ENCODE assay signal across 11 cellular contexts in the genomic region with DNA sequence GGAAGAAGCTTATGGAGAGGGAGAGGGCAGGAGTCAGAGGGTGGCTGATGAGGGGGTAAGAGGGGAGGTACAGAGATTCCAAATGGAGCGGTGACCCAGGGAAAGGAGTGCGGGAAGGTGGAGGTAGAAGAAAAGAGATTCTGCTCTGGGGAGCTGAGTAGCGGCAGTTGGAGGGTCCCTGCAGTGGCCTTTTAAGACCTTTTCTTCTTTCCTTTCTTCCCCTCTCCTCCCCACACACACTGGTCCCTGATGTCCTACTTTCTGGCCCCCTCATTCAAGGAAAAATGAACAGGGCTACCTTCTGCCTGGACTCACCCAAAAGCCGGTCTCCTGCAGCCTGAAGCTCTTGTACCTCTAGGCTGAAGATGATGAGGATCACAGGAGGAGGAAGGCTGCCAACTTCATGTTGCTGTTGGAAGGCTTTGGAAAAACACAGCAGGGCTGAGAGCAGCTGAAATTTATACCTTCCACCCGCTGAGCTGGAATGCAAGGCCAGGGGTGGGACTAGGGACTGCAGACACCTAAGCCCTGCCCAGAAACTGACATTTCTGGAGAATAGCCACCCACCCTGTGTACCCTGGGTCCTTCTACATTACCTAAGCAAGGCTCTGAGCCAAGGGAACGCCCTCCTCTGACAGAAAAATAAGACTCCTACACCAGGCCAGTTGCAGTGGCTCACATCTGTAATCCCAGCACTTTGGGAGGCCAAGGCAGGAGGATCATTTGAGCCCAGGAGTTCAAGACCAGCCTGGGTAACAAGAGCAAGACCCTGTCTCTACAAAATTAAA. TPM values are rescaled to one million over a fixed set of nuclear protein-coding genes. Genes with fewer than 3 reads are reported as not detected.
DNase-seq lines count a peak whose midpoint lies in the region; ATAC-seq, FAIRE-seq and TF ChIP-seq lines count a peak whose summit lies in the region.
"Had no signal": no experiment of that assay in that cellular context is flagged by ENCODE, and none has a peak within 500 bp of the region (broad histone marks: within the 10 kb centered on the region; RNA-seq: fewer than 3 reads in every experiment).

No MANE protein-coding gene starts in this region.

- FAIRE-seq in K562 (lab: Jason Lieb, UNC), result peak; percentile 32
- FAIRE-seq: TTC549 had no signal

- TF ChIP-seq RAD21 in K562 (CRISPR knock-in tag; conservative IDR thresholded peaks at IDR 0.05 in 1 of 2, IDR thresholded peaks at IDR 0.05 in 1 of 2), result no peak

- intact Hi-C loops in K562 (cut with micrococcal nuclease), result no loop called here
- intact Hi-C loops in lower lobe of right lung (cut with DNase I), result no loop called here

- no peak overlapping the region for H3K9ac ChIP-seq in HUES6 (ENCODE audit: low read length)
- H3K9ac ChIP-seq in K562 (ENCODE audit: insufficient read depth in 1 of 2, low read depth in 2 of 2, low read length in 2 of 2), result no peak overlapping the region; a peak in 1 of 4 replicates

- no peak for TF ChIP-seq CTCF in K562 (IDR thresholded peaks at IDR 0.05 in 2 of 3, conservative IDR thresholded peaks at IDR 0.05 in 1 of 3; ENCODE audit: insufficient read depth in 2 of 3, low read depth in 1 of 3, low read length in 3 of 3)
- TF ChIP-seq CTCF in lower lobe of right lung (IDR thresholded peaks at IDR 0.05), result no peak
- no peak for TF ChIP-seq CTCF in tibial nerve (IDR thresholded peaks at IDR 0.05)

- no peaks in the 10 kb centered on the region for H4K20me1 ChIP-seq in K562 (replicated peaks; ENCODE audit: control insufficient read depth, insufficient read depth, low read length)

- WGBS in K562 (ENCODE audit: insufficient coverage, low coverage, missing lambda C conversion rate), result 42% methylated on average over 6 of the region's 6 CpGs
- 58 to 63% methylated on average over 6 of the region's 6 CpGs for WGBS in tibial nerve, 2 donors

- CTCF ChIA-PET in K562 (lab: Yijun Ruan, JAX; ENCODE audit: low intra/inter-chr PET ratio), result no interaction called here

- peak in 2 of 4 experiments; percentile 36 to 41 for DNase-seq in K562 (ENCODE audit: extremely low read depth in 1 of 4, low spot score in 3 of 4)
- no peak for DNase-seq in lower lobe of right lung
- no peak for DNase-seq in activated gamma-delta T cell (lab: John Stamatoyannopoulos, UW)
- no peak for DNase-seq in tibial nerve (ENCODE audit: low spot score in 2 of 2)
- DNase-seq in inferior parietal cortex (ENCODE audit: extremely low spot score), result no peak
- DNase-seq: NCI-H524 treated with DMSO at 0.1 percent for 48 hours had no signal

- H3K9me1 ChIP-seq in K562 (ENCODE audit: control insufficient read depth, insufficient read depth, low read length), result no peaks in the 10 kb centered on the region

- H3K27ac ChIP-seq in ACC112 (ENCODE audit: low read depth, low read length), result peak overlapping the region; percentile 64
- no peak overlapping the region for H3K27ac ChIP-seq in HUES6 (ENCODE audit: low read depth, low read length)
- no peak overlapping the region for H3K27ac ChIP-seq in K562 (ENCODE audit: extremely low read depth, low read depth, low read length)
- peak overlapping the region; percentile 42 for H3K27ac ChIP-seq in lower lobe of right lung
- H3K27ac ChIP-seq in tibial nerve, result peak overlapping the region in 1 of 4 donors; percentile 9
- H3K27ac ChIP-seq: thoracic aorta had no signal

- H3K4me1 ChIP-seq in ACC112 (ENCODE audit: control insufficient read depth, insufficient read depth, low read length, unreplicated experiment) (peaks cover 45% of the 10 kb centered on the region), HUES6 (ENCODE audit: control insufficient read depth, insufficient read depth, low read length) (peaks cover 18% of the 10 kb centered on the region), K562 (replicated peaks in 1 of 2; ENCODE audit: control insufficient read depth in 2 of 2, insufficient read depth in 2 of 2, low read length in 2 of 2) (peaks cover 8 to 10% of the 10 kb centered on the region in 2 experiments; a peak in 4 of 5 replicates), lower lobe of right lung (peaks cover 34% of the 10 kb centered on the region), tibial nerve (peaks cover 0 to 12% (median 3%) of the 10 kb centered on the region in 4 donors)

- no peaks in the 10 kb centered on the region for H3K27me3 ChIP-seq in ACC112 (ENCODE audit: insufficient read depth, low read length)
- H3K27me3 ChIP-seq in HUES6 (ENCODE audit: control insufficient read depth, insufficient read depth, low read length), result no peaks in the 10 kb centered on the region
- H3K27me3 ChIP-seq in K562 (ENCODE audit: control insufficient read depth in 2 of 2, insufficient read depth in 2 of 2, low read length in 2 of 2), result no peaks in the 10 kb centered on the region
- H3K27me3 ChIP-seq in lower lobe of right lung (ENCODE audit: low read depth), result no peaks in the 10 kb centered on the region
- H3K27me3 ChIP-seq in tibial nerve, result no peaks in the 10 kb centered on the region

- POLR2A ChIA-PET in K562 (lab: Yijun Ruan, JAX), result interaction anchor here (1.9 to 2.4 kb wide), 2 partner anchors 9 kb away, joined by 8 to 12 read pairs; partner anchors contain the start of gene HEATR6

- in situ Hi-C loops in K562 (cut with MboI), result no loop called here

- no peak for TF ChIP-seq POLR2A in K562 (conservative IDR thresholded peaks at IDR 0.05)
- TF ChIP-seq POLR2A in tibial nerve (IDR thresholded peaks at IDR 0.05), result no peak

- H3K4me2 ChIP-seq in K562 (ENCODE audit: insufficient read depth, low read length), result no peak overlapping the region

- H3K79me2 ChIP-seq in ACC112 (ENCODE audit: control insufficient read depth, insufficient read depth, low read length, unreplicated experiment) (peaks cover 7% of the 10 kb centered on the region), K562 (ENCODE audit: control insufficient read depth, insufficient read depth, low read length) (no peaks in the 10 kb centered on the region)

- no peak overlapping the region for H2AFZ ChIP-seq in ACC112 (ENCODE audit: low read length, unreplicated experiment)
- H2AFZ ChIP-seq in K562 (ENCODE audit: low read depth, low read length), result no peak overlapping the region

- H3K9me3 ChIP-seq in HUES6 (ENCODE audit: control insufficient read depth, insufficient read depth, low read depth, low read length), result peaks cover 13% of the 10 kb centered on the region
- H3K9me3 ChIP-seq in K562 (replicated peaks; ENCODE audit: control insufficient read depth, insufficient read depth, low read depth, low read length), result peaks cover 4% of the 10 kb centered on the region
- no peaks in the 10 kb centered on the region for H3K9me3 ChIP-seq in lower lobe of right lung
- H3K9me3 ChIP-seq in tibial nerve, result peaks cover 0 to 4% (median 0%) of the 10 kb centered on the region in 4 donors
- H3K9me3 ChIP-seq: thoracic aorta had no signal

- no TSS peak for BruUV-seq in K562 (replicated peaks; lab: Mats Ljungman, UMichigan)

- ATAC-seq in K562 (peak; percentile 84), lower lobe of right lung (peak; percentile 54), HG02678 (IDR thresholded peaks at IDR 0.05; ENCODE audit: unreplicated experiment) (no peak)

- H3K36me3 ChIP-seq in ACC112 (ENCODE audit: insufficient read depth, low read length), result no peaks in the 10 kb centered on the region
- no peaks in the 10 kb centered on the region for H3K36me3 ChIP-seq in HUES6 (ENCODE audit: control insufficient read depth, insufficient read depth, low read length)
- H3K36me3 ChIP-seq in K562 (ENCODE audit: control insufficient read depth, insufficient read depth, low read length), result no peaks in the 10 kb centered on the region
- H3K36me3 ChIP-seq in lower lobe of right lung, result no peaks in the 10 kb centered on the region
- H3K36me3 ChIP-seq in tibial nerve, result no peaks in the 10 kb centered on the region
- H3K36me3 ChIP-seq: thoracic aorta had no signal

- TF ChIP-seq EP300 in K562 (IDR thresholded peaks at IDR 0.05; ENCODE audit: low read length) (no peak), tibial nerve (IDR thresholded peaks at IDR 0.05) (no peak)

- H3K4me3 ChIP-seq in ACC112 (ENCODE audit: low read depth, low read length), result peak overlapping the region; percentile 50
- H3K4me3 ChIP-seq in HUES6 (ENCODE audit: low read depth, low read length), result peak overlapping the region; percentile 13; the same call in 1 of the 2 replicates
- no peak overlapping the region for H3K4me3 ChIP-seq in K562
- H3K4me3 ChIP-seq in lower lobe of right lung, result peak overlapping the region; percentile 12
- no peak overlapping the region for H3K4me3 ChIP-seq in tibial nerve
- H3K4me3 ChIP-seq: thoracic aorta had no signal

TF ChIP-seq in K562, 482 proteins besides CTCF, POLR2A, EP300 and RAD21 (continues in another document):
- TF ChIP-seq ZNF311 (CRISPR knock-in tag; IDR thresholded peaks at IDR 0.05), result no peak
- TF ChIP-seq, protein P1, sequence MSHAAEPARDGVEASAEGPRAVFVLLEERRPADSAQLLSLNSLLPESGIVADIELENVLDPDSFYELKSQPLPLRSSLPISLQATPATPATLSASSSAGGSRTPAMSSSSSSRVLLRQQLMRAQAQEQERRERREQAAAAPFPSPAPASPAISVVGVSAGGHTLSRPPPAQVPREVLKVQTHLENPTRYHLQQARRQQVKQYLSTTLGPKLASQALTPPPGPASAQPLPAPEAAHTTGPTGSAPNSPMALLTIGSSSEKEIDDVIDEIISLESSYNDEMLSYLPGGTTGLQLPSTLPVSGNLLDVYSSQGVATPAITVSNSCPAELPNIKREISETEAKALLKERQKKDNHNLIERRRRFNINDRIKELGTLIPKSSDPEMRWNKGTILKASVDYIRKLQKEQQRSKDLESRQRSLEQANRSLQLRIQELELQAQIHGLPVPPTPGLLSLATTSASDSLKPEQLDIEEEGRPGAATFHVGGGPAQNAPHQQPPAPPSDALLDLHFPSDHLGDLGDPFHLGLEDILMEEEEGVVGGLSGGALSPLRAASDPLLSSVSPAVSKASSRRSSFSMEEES (CRISPR knock-in tag; IDR thresholded peaks at IDR 0.05), result no peak

RNA-seq across cellular contexts. Expression of gene HEATR6, which starts 9.4 kb away (rescaled TPM):
- total RNA-seq in K562 (2011; cell fraction: chromatin; rRNA removed; ENCODE audit: low replicate concordance), result 29.4 and 51.4 TPM in 2 replicates
- 23.0 and 26.7 TPM in 2 replicates for total RNA-seq in K562 (2011; cell fraction: nucleolus; rRNA removed)
- 31.9 and 32.7 TPM in 2 replicates for total RNA-seq in K562 (2011; cell fraction: nucleoplasm; rRNA removed)
- total RNA-seq in K562 (2014; rRNA removed) (6.9 and 11.3 TPM in 2 replicates), K562 (2014; rRNA removed; fragmentation: Illumina TruSeq; extraction: Trizol) (11.4 and 12.1 TPM in 2 replicates), K562 (2015; rRNA removed; fragmentation: Illumina TruSeq; extraction: Trizol) (10.9 and 12.7 TPM in 2 replicates), K562 (2021) (12.9 and 13.5 TPM in 2 replicates), lower lobe of right lung (28.2 TPM), tibial nerve (10 to 100 TPM; 16.0 to 28.9 (median 18.1) TPM)
- polyA plus RNA-seq in K562 (2011; rRNA removed) (17.6 and 22.9 TPM in 2 replicates), K562 (2014; fragmentation: Illumina TruSeq; extraction: Trizol) (14.5 and 15.4 TPM in 2 replicates), K562 (2014; fragmentation: Nextera tagmentation; extraction: Ambion mirVana) (1 to 10 TPM; 5.3 to 9.1 TPM), K562 (2014; rRNA removed) (10.8 and 13.5 TPM in 2 replicates)
- 22.9 and 29.8 TPM in 2 replicates for polyA plus RNA-seq in K562 (2011; cell fraction: cytosol; rRNA removed)
- 78.3 and 85.3 TPM in 2 replicates for polyA plus RNA-seq in K562 (2011; cell fraction: nucleus; rRNA removed)
- 11.1 and 22.0 TPM in 2 replicates for polyA plus RNA-seq in K562 (2012)
- 21.9 and 34.4 TPM in 2 replicates for polyA minus RNA-seq in K562 (2011; rRNA and poly(A)+ RNA removed)
- polyA minus RNA-seq in K562 (2011; cell fraction: cytosol; rRNA and poly(A)+ RNA removed), result 15.9 and 17.8 TPM in 2 replicates
- polyA minus RNA-seq in K562 (2011; cell fraction: nucleus; rRNA and poly(A)+ RNA removed), result 26.7 and 45.1 TPM in 2 replicates

Comparison
In these comparisons a context has a peak if more than half of its experiments do, and no peak if none do; other contexts are left out.
1. H3K27ac ChIP-seq: peak in ACC112 (single experiment) and lower lobe of right lung (single experiment); none in HUES6 (single experiment) and K562 (single experiment).
2. H3K4me3 ChIP-seq: peak in ACC112 (single experiment), HUES6 (single experiment) and lower lobe of right lung (single experiment); none in K562 (single experiment) and tibial nerve (0 of 4).